21 cellular contexts compared by ENCODE assay signal in the genomic region with DNA sequence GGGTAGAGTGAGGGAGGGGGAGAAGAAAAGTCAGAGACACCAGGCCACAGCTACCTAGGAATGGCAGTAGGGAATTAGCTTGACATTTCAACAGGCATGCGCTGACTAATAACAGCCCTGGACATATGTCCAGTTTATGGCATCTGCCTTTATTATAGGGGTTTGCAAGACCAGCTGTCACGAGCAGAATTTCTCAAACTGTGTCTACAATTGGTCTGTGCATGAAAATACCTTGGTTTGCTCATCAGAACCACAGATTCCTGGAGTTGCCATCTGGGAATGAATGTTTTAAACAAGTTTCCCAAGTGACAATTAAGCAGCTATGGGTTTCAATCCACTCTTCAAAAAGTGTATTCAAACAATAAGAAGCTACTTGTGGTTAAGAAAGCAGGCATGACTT.
"Had no signal": no experiment of that assay in that cellular context is flagged by ENCODE, and none has a peak within 500 bp of the region (broad histone marks: within the 10 kb centered on the region; RNA-seq: fewer than 3 reads in every experiment).

No MANE protein-coding gene starts in this region.

- H3K4me3 Mint-ChIP-seq: activated naive CD4-positive, alpha-beta T cell treated with anti-CD3 and anti-CD28 coated beads for 36 hours; activated naive CD8-positive, alpha-beta T cell treated with anti-CD3 and anti-CD28 coated beads for 36 hours; naive thymus-derived CD4-positive, alpha-beta T cell; neural progenitor cell; T-helper 2 cell treated with Interferon-gamma antibody and Interleukin-4, amounts not matched to agents 5 μg/mL and 100 μg/mL, for 36 hours had no signal

- H3K4me1 Mint-ChIP-seq: activated naive CD8-positive, alpha-beta T cell treated with anti-CD3 and anti-CD28 coated beads for 36 hours; naive thymus-derived CD4-positive, alpha-beta T cell; neural progenitor cell had no signal

- H3K36me3 Mint-ChIP-seq: activated naive CD8-positive, alpha-beta T cell treated with anti-CD3 and anti-CD28 coated beads for 36 hours; naive thymus-derived CD4-positive, alpha-beta T cell; neural progenitor cell had no signal

- DNase-seq: activated CD4-positive, alpha-beta T cell treated with anti-CD3 and anti-CD28 coated beads for 4 hours; activated CD4-positive, alpha-beta T cell treated with anti-CD3 and anti-CD28 coated beads, Interleukin-2, amount 50 U/mL, for 4 hours; activated effector memory CD4-positive, alpha-beta T cell treated with Interleukin-2 at 50 U/mL for 16 hours; activated naive CD4-positive, alpha-beta T cell treated with anti-CD3 and anti-CD28 coated beads for 36 hours; activated naive CD8-positive, alpha-beta T cell treated with anti-CD3 and anti-CD28 coated beads for 36 hours; activated T-cell treated with anti-CD3 and anti-CD28 coated beads for 4 hours; adrenal gland; aorta; body of pancreas; dermis blood vessel endothelial cell; effector CD4-positive, alpha-beta T cell; left lung; lower lobe of right lung; mesenchymal stem cell; naive thymus-derived CD4-positive, alpha-beta T cell; occipital lobe; spleen; stimulated activated naive CD4-positive, alpha-beta T cell; T-helper 1 cell had no signal

- H3K27ac Mint-ChIP-seq: activated naive CD4-positive, alpha-beta T cell treated with anti-CD3 and anti-CD28 coated beads for 36 hours; activated naive CD8-positive, alpha-beta T cell treated with anti-CD3 and anti-CD28 coated beads for 36 hours; naive thymus-derived CD4-positive, alpha-beta T cell; neural progenitor cell; T-helper 2 cell treated with Interferon-gamma antibody and Interleukin-4, amounts not matched to agents 5 μg/mL and 100 μg/mL, for 36 hours had no signal

- ATAC-seq: body of pancreas; left lung; lower lobe of right lung; naive thymus-derived CD4-positive, alpha-beta T cell had no signal

- H3K9me3 Mint-ChIP-seq: activated naive CD4-positive, alpha-beta T cell treated with anti-CD3 and anti-CD28 coated beads for 36 hours; activated naive CD8-positive, alpha-beta T cell treated with anti-CD3 and anti-CD28 coated beads for 36 hours; naive thymus-derived CD4-positive, alpha-beta T cell; neural progenitor cell; T-helper 2 cell treated with Interferon-gamma antibody and Interleukin-4, amounts not matched to agents 5 μg/mL and 100 μg/mL, for 36 hours had no signal
